2 cellular contexts compared by ENCODE assay signal in the genomic region with DNA sequence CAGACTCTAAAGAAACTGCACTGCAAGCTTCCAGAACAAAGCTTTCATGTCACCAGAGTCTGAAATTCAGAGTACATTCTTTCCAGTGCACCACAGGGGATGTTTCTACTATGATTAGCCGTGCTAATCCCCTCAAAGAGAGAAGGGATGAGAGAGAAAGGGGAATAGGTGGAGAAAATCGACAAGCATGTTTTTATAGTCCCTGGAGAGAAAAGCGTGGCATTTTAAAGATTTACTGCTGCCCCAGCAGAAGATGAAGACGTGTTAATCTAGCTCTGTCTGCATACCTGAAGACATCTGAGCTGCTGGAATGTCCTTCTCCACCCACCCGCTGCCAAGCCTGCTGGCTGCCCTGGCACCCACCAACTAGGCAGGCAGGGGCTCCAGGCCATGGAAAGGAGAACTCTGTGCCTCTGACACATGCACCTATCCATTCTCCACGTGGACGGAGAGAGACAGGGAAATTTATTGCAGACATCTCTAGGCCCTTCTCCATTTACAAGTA.
TF ChIP-seq lines count a peak whose summit lies in the region.

No MANE protein-coding gene starts in this region.

TF ChIP-seq in WTC11, 78 proteins besides CTCF, POLR2A, EP300 and RAD21:
- TF ChIP-seq, protein P1, sequence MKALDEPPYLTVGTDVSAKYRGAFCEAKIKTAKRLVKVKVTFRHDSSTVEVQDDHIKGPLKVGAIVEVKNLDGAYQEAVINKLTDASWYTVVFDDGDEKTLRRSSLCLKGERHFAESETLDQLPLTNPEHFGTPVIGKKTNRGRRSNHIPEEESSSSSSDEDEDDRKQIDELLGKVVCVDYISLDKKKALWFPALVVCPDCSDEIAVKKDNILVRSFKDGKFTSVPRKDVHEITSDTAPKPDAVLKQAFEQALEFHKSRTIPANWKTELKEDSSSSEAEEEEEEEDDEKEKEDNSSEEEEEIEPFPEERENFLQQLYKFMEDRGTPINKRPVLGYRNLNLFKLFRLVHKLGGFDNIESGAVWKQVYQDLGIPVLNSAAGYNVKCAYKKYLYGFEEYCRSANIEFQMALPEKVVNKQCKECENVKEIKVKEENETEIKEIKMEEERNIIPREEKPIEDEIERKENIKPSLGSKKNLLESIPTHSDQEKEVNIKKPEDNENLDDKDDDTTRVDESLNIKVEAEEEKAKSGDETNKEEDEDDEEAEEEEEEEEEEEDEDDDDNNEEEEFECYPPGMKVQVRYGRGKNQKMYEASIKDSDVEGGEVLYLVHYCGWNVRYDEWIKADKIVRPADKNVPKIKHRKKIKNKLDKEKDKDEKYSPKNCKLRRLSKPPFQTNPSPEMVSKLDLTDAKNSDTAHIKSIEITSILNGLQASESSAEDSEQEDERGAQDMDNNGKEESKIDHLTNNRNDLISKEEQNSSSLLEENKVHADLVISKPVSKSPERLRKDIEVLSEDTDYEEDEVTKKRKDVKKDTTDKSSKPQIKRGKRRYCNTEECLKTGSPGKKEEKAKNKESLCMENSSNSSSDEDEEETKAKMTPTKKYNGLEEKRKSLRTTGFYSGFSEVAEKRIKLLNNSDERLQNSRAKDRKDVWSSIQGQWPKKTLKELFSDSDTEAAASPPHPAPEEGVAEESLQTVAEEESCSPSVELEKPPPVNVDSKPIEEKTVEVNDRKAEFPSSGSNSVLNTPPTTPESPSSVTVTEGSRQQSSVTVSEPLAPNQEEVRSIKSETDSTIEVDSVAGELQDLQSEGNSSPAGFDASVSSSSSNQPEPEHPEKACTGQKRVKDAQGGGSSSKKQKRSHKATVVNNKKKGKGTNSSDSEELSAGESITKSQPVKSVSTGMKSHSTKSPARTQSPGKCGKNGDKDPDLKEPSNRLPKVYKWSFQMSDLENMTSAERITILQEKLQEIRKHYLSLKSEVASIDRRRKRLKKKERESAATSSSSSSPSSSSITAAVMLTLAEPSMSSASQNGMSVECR (CRISPR knock-in tag; IDR thresholded peaks at IDR 0.05; ENCODE audit: borderline replicate concordance), result no peak
- TF ChIP-seq ZNF423 (CRISPR knock-in tag; IDR thresholded peaks at IDR 0.05) (no peak), ZNF219 (CRISPR knock-in tag; IDR thresholded peaks at IDR 0.05; ENCODE audit: borderline replicate concordance) (no peak), HMGA2 (CRISPR knock-in tag; IDR thresholded peaks at IDR 0.05) (no peak), RELA (CRISPR knock-in tag; IDR thresholded peaks at IDR 0.05; ENCODE audit: borderline replicate concordance) (no peak), PRRX2 (CRISPR knock-in tag; IDR thresholded peaks at IDR 0.05) (no peak), CREB1 (CRISPR knock-in tag; IDR thresholded peaks at IDR 0.05) (no peak), ETV6 (CRISPR knock-in tag; IDR thresholded peaks at IDR 0.05) (no peak)
- TF ChIP-seq, protein P2, sequence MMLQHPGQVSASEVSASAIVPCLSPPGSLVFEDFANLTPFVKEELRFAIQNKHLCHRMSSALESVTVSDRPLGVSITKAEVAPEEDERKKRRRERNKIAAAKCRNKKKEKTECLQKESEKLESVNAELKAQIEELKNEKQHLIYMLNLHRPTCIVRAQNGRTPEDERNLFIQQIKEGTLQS (CRISPR knock-in tag; conservative IDR thresholded peaks at IDR 0.05), result no peak
- TF ChIP-seq, protein P3, sequence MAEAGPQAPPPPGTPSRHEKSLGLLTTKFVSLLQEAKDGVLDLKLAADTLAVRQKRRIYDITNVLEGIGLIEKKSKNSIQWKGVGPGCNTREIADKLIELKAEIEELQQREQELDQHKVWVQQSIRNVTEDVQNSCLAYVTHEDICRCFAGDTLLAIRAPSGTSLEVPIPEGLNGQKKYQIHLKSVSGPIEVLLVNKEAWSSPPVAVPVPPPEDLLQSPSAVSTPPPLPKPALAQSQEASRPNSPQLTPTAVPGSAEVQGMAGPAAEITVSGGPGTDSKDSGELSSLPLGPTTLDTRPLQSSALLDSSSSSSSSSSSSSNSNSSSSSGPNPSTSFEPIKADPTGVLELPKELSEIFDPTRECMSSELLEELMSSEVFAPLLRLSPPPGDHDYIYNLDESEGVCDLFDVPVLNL (CRISPR knock-in tag; IDR thresholded peaks at IDR 0.05; ENCODE audit: borderline replicate concordance, low read depth), result no peak
- TF ChIP-seq, protein P4, sequence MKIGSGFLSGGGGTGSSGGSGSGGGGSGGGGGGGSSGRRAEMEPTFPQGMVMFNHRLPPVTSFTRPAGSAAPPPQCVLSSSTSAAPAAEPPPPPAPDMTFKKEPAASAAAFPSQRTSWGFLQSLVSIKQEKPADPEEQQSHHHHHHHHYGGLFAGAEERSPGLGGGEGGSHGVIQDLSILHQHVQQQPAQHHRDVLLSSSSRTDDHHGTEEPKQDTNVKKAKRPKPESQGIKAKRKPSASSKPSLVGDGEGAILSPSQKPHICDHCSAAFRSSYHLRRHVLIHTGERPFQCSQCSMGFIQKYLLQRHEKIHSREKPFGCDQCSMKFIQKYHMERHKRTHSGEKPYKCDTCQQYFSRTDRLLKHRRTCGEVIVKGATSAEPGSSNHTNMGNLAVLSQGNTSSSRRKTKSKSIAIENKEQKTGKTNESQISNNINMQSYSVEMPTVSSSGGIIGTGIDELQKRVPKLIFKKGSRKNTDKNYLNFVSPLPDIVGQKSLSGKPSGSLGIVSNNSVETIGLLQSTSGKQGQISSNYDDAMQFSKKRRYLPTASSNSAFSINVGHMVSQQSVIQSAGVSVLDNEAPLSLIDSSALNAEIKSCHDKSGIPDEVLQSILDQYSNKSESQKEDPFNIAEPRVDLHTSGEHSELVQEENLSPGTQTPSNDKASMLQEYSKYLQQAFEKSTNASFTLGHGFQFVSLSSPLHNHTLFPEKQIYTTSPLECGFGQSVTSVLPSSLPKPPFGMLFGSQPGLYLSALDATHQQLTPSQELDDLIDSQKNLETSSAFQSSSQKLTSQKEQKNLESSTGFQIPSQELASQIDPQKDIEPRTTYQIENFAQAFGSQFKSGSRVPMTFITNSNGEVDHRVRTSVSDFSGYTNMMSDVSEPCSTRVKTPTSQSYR (CRISPR knock-in tag; IDR thresholded peaks at IDR 0.05), result no peak

TF ChIP-seq in H1, 55 proteins besides CTCF, POLR2A, EP300 and RAD21:
- TF ChIP-seq JUND (IDR thresholded peaks at IDR 0.05; ENCODE audit: low read length) (no peak), TEAD4 (IDR thresholded peaks at IDR 0.05; ENCODE audit: low read depth, low read length) (0 out of 2 replicates have a peak, but pooled peaks have one; percentile 24), BCL11A (IDR thresholded peaks at IDR 0.05; ENCODE audit: low read depth in 2 of 2, low read length in 2 of 2) (no peak)
